11 cellular contexts compared by ENCODE assay signal in genomic region chr11:15216678-15217077, GRCh38.
A peak's percentile ranks its signal among the peaks of the same experiment; 100 is the strongest.
DNase-seq lines count a peak whose midpoint lies in the region; ATAC-seq, FAIRE-seq and TF ChIP-seq lines count a peak whose summit lies in the region.
"Had no signal": no experiment of that assay in that cellular context is flagged by ENCODE, and none has a peak within 500 bp of the region (broad histone marks: within the 10 kb centered on the region; RNA-seq: fewer than 3 reads in every experiment).

No MANE protein-coding gene starts in this region.

- H3K14ac ChIP-seq in H1 (ENCODE audit: insufficient read length) = no peak overlapping the region

- no peak overlapping the region for H3K18ac ChIP-seq in H1 (ENCODE audit: extremely low read depth, low read length)

- H3K4me3 ChIP-seq in H1 (ENCODE audit: extremely low read depth in 1 of 4, insufficient read depth in 2 of 4, low read depth in 3 of 4, low read length in 4 of 4) = no peak overlapping the region
- no peak overlapping the region for H3K4me3 ChIP-seq in tibial artery
- H3K4me3 ChIP-seq in HAP-1 = no peak overlapping the region
- H3K4me3 ChIP-seq: SK-N-MC had no signal

- no peaks in the 10 kb centered on the region for H3K79me1 ChIP-seq in H1 (ENCODE audit: low read depth, low read length)

- H3K79me2 ChIP-seq in H1 (ENCODE audit: control insufficient read depth in 1 of 2, insufficient read depth in 2 of 2, low read length in 2 of 2) = no peaks in the 10 kb centered on the region

- H3K27me3 ChIP-seq in H1 (replicated peaks in 1 of 4; ENCODE audit: control insufficient read depth in 3 of 4, extremely low read depth in 1 of 4, insufficient read depth in 3 of 4, low read length in 3 of 4) (no peaks in the 10 kb centered on the region), tibial artery (no peaks in the 10 kb centered on the region), HAP-1 (ENCODE audit: low read depth) (no peaks in the 10 kb centered on the region)

- no peak overlapping the region for H2BK5ac ChIP-seq in H1 (ENCODE audit: low read depth, low read length)

- peak; percentile 47 to 58 for TF ChIP-seq RAD21 in H1 (IDR thresholded peaks at IDR 0.05 in 1 of 2, conservative IDR thresholded peaks at IDR 0.05 in 1 of 2; ENCODE audit: low read depth in 2 of 2, low read length in 2 of 2)

- no peaks in the 10 kb centered on the region for H3K36me3 ChIP-seq in H1 (ENCODE audit: control insufficient read depth in 2 of 4, insufficient read depth in 4 of 4, low read length in 3 of 4)
- no peaks in the 10 kb centered on the region for H3K36me3 ChIP-seq in tibial artery
- H3K36me3 ChIP-seq in HAP-1 (replicated peaks) = no peaks in the 10 kb centered on the region

- peak overlapping the region; percentile 74; the same call in 1 of the 2 replicates for H2AFZ ChIP-seq in H1 (ENCODE audit: low read length)

- H3K27ac ChIP-seq in H1 (ENCODE audit: low read depth, low read length) = no peak overlapping the region
- H3K27ac ChIP-seq in tibial artery = no peak overlapping the region
- H3K27ac ChIP-seq: SK-N-MC had no signal

- peaks cover 2% of the 10 kb centered on the region; the same call in 1 of the 2 replicates for H3K23me2 ChIP-seq in H1 (ENCODE audit: low read depth, low read length)

- H2BK20ac ChIP-seq in H1 (ENCODE audit: low read length) = no peak overlapping the region

- H4K91ac ChIP-seq in H1 (replicated peaks; ENCODE audit: insufficient read length, low read length) = no peak overlapping the region

- peak; percentile 19 for FAIRE-seq in H1 (lab: Jason Lieb, UNC)
- FAIRE-seq: astrocyte had no signal

- H4K20me1 ChIP-seq in H1 (replicated peaks in 1 of 2; ENCODE audit: control insufficient read depth in 1 of 2, insufficient read depth in 2 of 2, low read length in 2 of 2) = no peaks in the 10 kb centered on the region

- H3K4me1 ChIP-seq in H1 (replicated peaks in 1 of 4; ENCODE audit: control insufficient read depth in 3 of 4, insufficient read depth in 4 of 4, low read length in 3 of 4) (no peaks in the 10 kb centered on the region; a peak in 1 of 7 replicates), tibial artery (no peaks in the 10 kb centered on the region), HAP-1 (no peaks in the 10 kb centered on the region)

- peak; percentile 54 for ATAC-seq in GM18861 (IDR thresholded peaks at IDR 0.05; ENCODE audit: unreplicated experiment)
- ATAC-seq: left ventricle myocardium superior had no signal

- POLR2A ChIA-PET in H1 (lab: Charles Lee; ENCODE audit: partially characterized antibody) = no interaction called here

- H3K9ac ChIP-seq in H1 (replicated peaks in 1 of 4; ENCODE audit: extremely low read depth in 1 of 4, low read depth in 3 of 4, low read length in 3 of 4) = no peak overlapping the region

- H3K9me3 ChIP-seq in H1 (ENCODE audit: insufficient read depth in 2 of 2, low read depth in 1 of 2, low read length in 1 of 2) (no peaks in the 10 kb centered on the region), tibial artery (no peaks in the 10 kb centered on the region), HAP-1 (no peaks in the 10 kb centered on the region)

- H3K56ac ChIP-seq in H1 (replicated peaks; ENCODE audit: insufficient read length, low read depth, low read length) = no peak overlapping the region

- no peak overlapping the region for H2AK5ac ChIP-seq in H1 (ENCODE audit: low read depth, low read length)

- no peak overlapping the region for H2BK15ac ChIP-seq in H1 (ENCODE audit: low read length)

- DNase-seq in ACHN (peak; percentile 4), HPDE6-E6E7 (ENCODE audit: extremely low spot score) (peak; percentile 14), H1 (ENCODE audit: low read depth in 1 of 2, low spot score in 2 of 2) (no peak), NCI-H2196 (lab: John Stamatoyannopoulos, UW; ENCODE audit: unreplicated experiment) (no peak), NCI-H1694 treated with DMSO at 0.1 percent for 48 hours (lab: John Stamatoyannopoulos, UW) (no peak), tibial artery (no peak), HAP-1 (ENCODE audit: low spot score in 2 of 2) (no peak)
- DNase-seq: left ventricle myocardium superior had no signal

- H3K4ac ChIP-seq in H1 (replicated peaks; ENCODE audit: insufficient read length, low read depth, low read length) = no peak overlapping the region

- intact Hi-C loops in tibial artery (cut with DNase I; ENCODE audit: low total_unique reads) = no loop called here

- TF ChIP-seq EP300 in H1 (IDR thresholded peaks at IDR 0.05; ENCODE audit: borderline replicate concordance in 1 of 2, low read depth in 2 of 2, low read length in 2 of 2) = no peak

- TF ChIP-seq CTCF in H1 (IDR thresholded peaks at IDR 0.05; ENCODE audit: control extremely low read depth in 1 of 3, insufficient read depth in 1 of 3, low read depth in 1 of 3, low read length in 3 of 3) (peak; percentile 62 to 69 (median 69)), tibial artery (IDR thresholded peaks at IDR 0.05) (no peak)

- no peak for TF ChIP-seq POLR2A in H1 (IDR thresholded peaks at IDR 0.05; ENCODE audit: control extremely low read depth in 1 of 2, low read depth in 2 of 2, low read length in 2 of 2)

- H4K8ac ChIP-seq in H1 (ENCODE audit: extremely low read depth, insufficient read depth, low read length) = no peak overlapping the region

- CTCF ChIA-PET in H1 (lab: Charles Lee; ENCODE audit: partially characterized antibody) = interaction anchor here (0.6 to 3.8 kb wide), 23 partner anchors 9 to 571 kb away, joined by 3 to 30 read pairs (median 4); partner anchors contain the start of gene INSC

- no peak overlapping the region for H3K4me2 ChIP-seq in H1 (ENCODE audit: insufficient read depth in 1 of 2, low read depth in 2 of 2, low read length in 2 of 2)

- no peak overlapping the region for H2BK12ac ChIP-seq in H1 (ENCODE audit: low read depth, low read length)

- no peak overlapping the region for H2BK120ac ChIP-seq in H1 (replicated peaks; ENCODE audit: low read depth, low read length)

- no peak overlapping the region for H3K23ac ChIP-seq in H1 (ENCODE audit: insufficient read length)

- in situ Hi-C loops in ACHN (cut with HindIII; ENCODE audit: low pct_ligation_motif_present, low pct_unique_long_range_greater_than_20kb, low sequenced_read_pairs) = no loop called here
- in situ Hi-C loops in HAP-1 (cut with MboI; ENCODE audit: low sequenced_read_pairs) = no loop called here

- H4K5ac ChIP-seq in H1 (ENCODE audit: insufficient read length, low read depth, low read length) = no peak overlapping the region

TF ChIP-seq in H1, 55 proteins besides CTCF, POLR2A, EP300 and RAD21:
- TF ChIP-seq GTF2F1 (IDR thresholded peaks at IDR 0.05; ENCODE audit: borderline replicate concordance, low read depth, low read length) = no peak
- no peak for TF ChIP-seq NANOG (IDR thresholded peaks at IDR 0.05; ENCODE audit: insufficient read depth, low read depth, low read length, poor library complexity, severe bottlenecking)
- TF ChIP-seq JUND (IDR thresholded peaks at IDR 0.05; ENCODE audit: low read length) = no peak
- TF ChIP-seq ZNF274 (IDR thresholded peaks at IDR 0.05; ENCODE audit: borderline replicate concordance, extremely low read depth, low read length) = no peak
- TF ChIP-seq KDM4A (IDR thresholded peaks at IDR 0.05; ENCODE audit: low read depth, low read length, severe bottlenecking) = no peak
- TF ChIP-seq KDM1A (IDR thresholded peaks at IDR 0.05; ENCODE audit: borderline replicate concordance, low read length) = no peak
- no peak for TF ChIP-seq RNF2 (IDR thresholded peaks at IDR 0.05; ENCODE audit: borderline replicate concordance, low read depth, low read length, missing control alignments, poor library complexity, severe bottlenecking)
- TF ChIP-seq SIX5 (IDR thresholded peaks at IDR 0.05; ENCODE audit: low read depth, low read length) = no peak
- no peak for TF ChIP-seq TBP (IDR thresholded peaks at IDR 0.05; ENCODE audit: low read depth, low read length)
- no peak for TF ChIP-seq PHF8 (conservative IDR thresholded peaks at IDR 0.05; ENCODE audit: low read depth, low read length)
- TF ChIP-seq CBX5 (IDR thresholded peaks at IDR 0.05; ENCODE audit: low read depth, low read length) = no peak

Comparison
In these comparisons a context has a peak if more than half of its experiments do, and no peak if none do; other contexts are left out.
1. DNase-seq: peak in ACHN (single experiment) and HPDE6-E6E7 (single experiment); none in H1 (0 of 2), NCI-H2196 (single experiment), NCI-H1694 treated with DMSO at 0.1 percent for 48 hours (single experiment), tibial artery (0 of 2) and HAP-1 (0 of 2).
2. CTCF ChIP-seq: peak in H1 (3 of 3); none in tibial artery (0 of 2).